8 cellular contexts compared by ENCODE assay signal in the genomic region with DNA sequence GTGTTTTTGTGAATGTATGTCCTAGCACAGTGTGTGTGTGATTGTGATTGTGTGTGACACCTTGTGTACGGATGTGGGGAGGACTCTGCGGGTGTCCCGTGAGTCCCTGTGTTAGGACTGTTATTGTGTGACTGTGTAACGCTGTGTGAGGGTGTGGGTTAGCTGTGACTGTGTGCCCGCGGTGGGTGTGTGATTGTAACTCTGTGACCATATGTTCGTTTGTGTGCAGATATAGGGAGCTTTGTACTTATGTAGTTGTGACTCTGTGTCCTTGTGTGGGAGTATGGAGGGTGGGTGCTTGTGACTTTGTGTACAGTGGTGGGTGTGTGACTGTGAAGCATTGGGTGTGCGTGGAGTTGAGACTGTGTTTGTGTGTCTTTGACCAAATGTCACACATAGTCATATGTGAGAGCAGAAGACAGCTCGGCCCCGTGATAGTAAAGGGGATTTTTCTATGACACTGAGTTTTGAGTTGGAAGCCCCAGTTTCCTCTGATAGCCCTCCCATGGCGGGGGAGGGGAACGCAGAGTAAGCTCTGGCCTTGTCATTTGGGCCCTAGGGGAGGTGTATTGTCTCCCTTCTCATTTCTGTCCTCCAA. TPM values are rescaled to one million over a fixed set of nuclear protein-coding genes. Genes with fewer than 3 reads are reported as not detected.
DNase-seq lines count a peak whose midpoint lies in the region; ATAC-seq and TF ChIP-seq lines count a peak whose summit lies in the region.

No MANE protein-coding gene starts in this region.

- no peak overlapping the region for H3K18ac ChIP-seq in mesendoderm (ENCODE audit: low read length)

- H3K4me1 ChIP-seq in GM23338 (ENCODE audit: insufficient read depth): peaks cover 15% of the 10 kb centered on the region
- H3K4me1 ChIP-seq in mesendoderm (ENCODE audit: control insufficient read depth, low read depth, low read length): peaks cover 4% of the 10 kb centered on the region

- H3K4me3 ChIP-seq in GM12875 (ENCODE audit: low read depth, low read length): peak overlapping the region; percentile 57
- H3K4me3 ChIP-seq in GM23338: peak overlapping the region; percentile 74
- H3K4me3 ChIP-seq in mesendoderm (ENCODE audit: low read length): peak overlapping the region; percentile 84

- peaks cover 9% of the 10 kb centered on the region for H4K20me1 ChIP-seq in GM23338 (replicated peaks; ENCODE audit: insufficient read depth)

- peaks cover 55% of the 10 kb centered on the region for H3K36me3 Mint-ChIP-seq in GM23338 (ENCODE audit: low read depth)
- H3K36me3 Mint-ChIP-seq in central memory CD8-positive, alpha-beta T cell (ENCODE audit: insufficient read depth): peaks cover 22% of the 10 kb centered on the region
- peaks cover 62% of the 10 kb centered on the region for H3K36me3 Mint-ChIP-seq in stimulated activated naive CD8-positive, alpha-beta T cell treated with anti-CD3 and anti-CD28 coated beads, Interleukin-15, Interleukin-2, amounts not matched to agents 100 ng/mL and 50 ng/mL, for 24 hours (ENCODE audit: low read depth)

- H3K79me2 ChIP-seq in GM23338 (replicated peaks; ENCODE audit: insufficient read depth) (peaks cover 68% of the 10 kb centered on the region), mesendoderm (ENCODE audit: control insufficient read depth, insufficient read depth, low read length) (peaks cover 26% of the 10 kb centered on the region)

- H3F3A ChIP-seq in GM23338 (replicated peaks; ENCODE audit: low read depth): no peaks in the 10 kb centered on the region

- H3K27ac Mint-ChIP-seq in GM23338: peak overlapping the region; percentile 96
- peak overlapping the region; percentile 95 for H3K27ac Mint-ChIP-seq in central memory CD8-positive, alpha-beta T cell (ENCODE audit: low read depth)
- peak overlapping the region; percentile 99 for H3K27ac Mint-ChIP-seq in stimulated activated naive CD8-positive, alpha-beta T cell treated with anti-CD3 and anti-CD28 coated beads, Interleukin-15, Interleukin-2, amounts not matched to agents 100 ng/mL and 50 ng/mL, for 24 hours

- H3K4me1 Mint-ChIP-seq in GM23338: peaks cover 12% of the 10 kb centered on the region; the same call in 2 of the 3 replicates
- H3K4me1 Mint-ChIP-seq in central memory CD8-positive, alpha-beta T cell: peaks cover 29% of the 10 kb centered on the region
- H3K4me1 Mint-ChIP-seq in stimulated activated naive CD8-positive, alpha-beta T cell treated with anti-CD3 and anti-CD28 coated beads, Interleukin-15, Interleukin-2, amounts not matched to agents 100 ng/mL and 50 ng/mL, for 24 hours (ENCODE audit: low read depth): peaks cover 32% of the 10 kb centered on the region

- ATAC-seq in GM23338: peak; percentile 12
- peak; percentile 41 for ATAC-seq in central memory CD8-positive, alpha-beta T cell (replicated peaks; ENCODE audit: extremely low read depth, poor library complexity, severe bottlenecking)

- peak overlapping the region; percentile 98 for H3K4me3 Mint-ChIP-seq in GM23338
- peak overlapping the region; percentile 97 for H3K4me3 Mint-ChIP-seq in central memory CD8-positive, alpha-beta T cell
- H3K4me3 Mint-ChIP-seq in stimulated activated naive CD8-positive, alpha-beta T cell treated with anti-CD3 and anti-CD28 coated beads, Interleukin-15, Interleukin-2, amounts not matched to agents 100 ng/mL and 50 ng/mL, for 24 hours: peak overlapping the region; percentile 93

- peak overlapping the region; percentile 74 for H2AK5ac ChIP-seq in mesendoderm (ENCODE audit: low read length)

- no peak overlapping the region for H2BK120ac ChIP-seq in mesendoderm (ENCODE audit: low read depth, low read length)

- peaks cover 3% of the 10 kb centered on the region for H3K79me1 ChIP-seq in mesendoderm (ENCODE audit: low read length)

- no peak overlapping the region for H4K8ac ChIP-seq in mesendoderm (ENCODE audit: low read depth, low read length)

- H4K5ac ChIP-seq in mesendoderm (ENCODE audit: low read length): no peak overlapping the region

- no peaks in the 10 kb centered on the region; the same call in 1 of the 2 replicates for H3K9me2 ChIP-seq in GM23338 (ENCODE audit: insufficient read depth)

- H3K27me3 ChIP-seq in GM23338 (ENCODE audit: insufficient read depth) (no peaks in the 10 kb centered on the region), mesendoderm (ENCODE audit: insufficient read depth, low read length, poor library complexity) (no peaks in the 10 kb centered on the region)

- H3K23ac ChIP-seq in mesendoderm (ENCODE audit: low read length): peak overlapping the region; percentile 59

- no peak overlapping the region for H3K4ac ChIP-seq in mesendoderm (ENCODE audit: low read depth, low read length)

- peaks cover 36% of the 10 kb centered on the region for H3K9me3 Mint-ChIP-seq in GM23338
- H3K9me3 Mint-ChIP-seq in central memory CD8-positive, alpha-beta T cell: no peaks in the 10 kb centered on the region
- H3K9me3 Mint-ChIP-seq in stimulated activated naive CD8-positive, alpha-beta T cell treated with anti-CD3 and anti-CD28 coated beads, Interleukin-15, Interleukin-2, amounts not matched to agents 100 ng/mL and 50 ng/mL, for 24 hours: peaks cover 35% of the 10 kb centered on the region

- DNase-seq in GM23338 (ENCODE audit: low spot score) (peak; percentile 58), OCI-M2 (lab: John Stamatoyannopoulos, UW; ENCODE audit: unreplicated experiment) (peak; percentile 95), mesendoderm (peak; percentile 57), AML-193 (lab: John Stamatoyannopoulos, UW) (no peak), NCI-H1694 treated with DMSO at 0.1 percent for 48 hours (lab: John Stamatoyannopoulos, UW) (no peak)
- peak; percentile 16 to 35 for DNase-seq in central memory CD8-positive, alpha-beta T cell (ENCODE audit: low spot score in 2 of 2)

- no peak for TF ChIP-seq CTCF in GM12875 (IDR thresholded peaks at IDR 0.05; ENCODE audit: borderline replicate concordance, insufficient read depth, low read depth, low read length)
- TF ChIP-seq CTCF in GM23338 (conservative IDR thresholded peaks at IDR 0.05; ENCODE audit: low read depth in 2 of 2): no peak

- H3K36me3 ChIP-seq in GM23338 (ENCODE audit: insufficient read depth) (peaks cover 6% of the 10 kb centered on the region; the same call in 1 of the 2 replicates), mesendoderm (ENCODE audit: control insufficient read depth, insufficient read depth, low read length) (no peaks in the 10 kb centered on the region)

- peak overlapping the region; percentile 62; the same call in 1 of the 2 replicates for H3K27ac ChIP-seq in GM23338 (ENCODE audit: low read depth)
- H3K27ac ChIP-seq in mesendoderm (ENCODE audit: low read depth, low read length): no peak overlapping the region

- WGBS in mesendoderm (ENCODE audit: extremely low coverage, insufficient coverage, low lambda C conversion rate): no CpG with 5 or more reads among the region's 12 CpGs

- peak overlapping the region; percentile 78 for H3K9ac ChIP-seq in mesendoderm (ENCODE audit: low read length)

- peaks cover 7% of the 10 kb centered on the region for H3K27me3 Mint-ChIP-seq in GM23338 (ENCODE audit: insufficient read depth, low read depth, poor library complexity)
- no peaks in the 10 kb centered on the region for H3K27me3 Mint-ChIP-seq in central memory CD8-positive, alpha-beta T cell
- H3K27me3 Mint-ChIP-seq in stimulated activated naive CD8-positive, alpha-beta T cell treated with anti-CD3 and anti-CD28 coated beads, Interleukin-15, Interleukin-2, amounts not matched to agents 100 ng/mL and 50 ng/mL, for 24 hours: no peaks in the 10 kb centered on the region

- peak overlapping the region; percentile 8 for H2BK5ac ChIP-seq in mesendoderm (ENCODE audit: low read length)

- H3K4me2 ChIP-seq in GM23338: peak overlapping the region; percentile 86
- peak overlapping the region; percentile 97 for H3K4me2 ChIP-seq in mesendoderm (ENCODE audit: low read length)

- peak overlapping the region; percentile 93 for H3K56ac ChIP-seq in mesendoderm (ENCODE audit: low read length)

- no peak overlapping the region for H2BK15ac ChIP-seq in mesendoderm (replicated peaks; ENCODE audit: low read depth)

- H2AFZ ChIP-seq in GM23338: peak overlapping the region; percentile 100

TF ChIP-seq in GM23338, 12 proteins besides CTCF, POLR2A, EP300 and RAD21 (continues in another document):
- TF ChIP-seq JUNB (IDR thresholded peaks at IDR 0.05; ENCODE audit: unreplicated experiment): no peak
- no peak for TF ChIP-seq CREB1 (CRISPR knock-in tag; IDR thresholded peaks at IDR 0.05; ENCODE audit: low read depth)
- TF ChIP-seq EZH2phosphoT487 (IDR thresholded peaks at IDR 0.05; ENCODE audit: unreplicated experiment): no peak
- no peak for TF ChIP-seq NANOG (IDR thresholded peaks at IDR 0.05; ENCODE audit: borderline replicate concordance)
- TF ChIP-seq POLR2AphosphoS5 (IDR thresholded peaks at IDR 0.05; ENCODE audit: low read depth): no peak

RNA-seq across cellular contexts. Expression of gene ZNF260, which starts 0.9 kb away (rescaled TPM):
- 32.6 and 35.9 TPM in 2 replicates for total RNA-seq in GM23338 (2014; rRNA removed; shearing (Covaris generic))
- 19.4 and 26.8 TPM in 2 replicates for polyA plus RNA-seq in GM23338 (2016; fragmentation: Nextera tagmentation; extraction: Ambion mirVana)
- 16.3 TPM for polyA plus RNA-seq in mesendoderm (2013, experiment 1 of 2)
- 16.2 TPM for polyA plus RNA-seq in mesendoderm (2013, experiment 2 of 2)

RNA-seq across cellular contexts. Expression of gene ZNF566, which starts 39.7 kb away (rescaled TPM):
- 18.0 and 22.8 TPM in 2 replicates for total RNA-seq in GM23338 (2014; rRNA removed; shearing (Covaris generic))
- polyA plus RNA-seq in GM23338 (2016; fragmentation: Nextera tagmentation; extraction: Ambion mirVana): 8.5 and 11.9 TPM in 2 replicates
- polyA plus RNA-seq in mesendoderm (2013, experiment 1 of 2): 7.5 TPM
- 7.4 TPM for polyA plus RNA-seq in mesendoderm (2013, experiment 2 of 2)

RNA-seq across cellular contexts. Expression of gene ZNF529, which starts 44.1 kb away (rescaled TPM):
- total RNA-seq in GM23338 (2014; rRNA removed; shearing (Covaris generic)): 12.8 and 16.5 TPM in 2 replicates
- 6.1 and 9.2 TPM in 2 replicates for polyA plus RNA-seq in GM23338 (2016; fragmentation: Nextera tagmentation; extraction: Ambion mirVana)
- polyA plus RNA-seq in mesendoderm (2013, experiment 1 of 2): 7.5 TPM
- 7.7 TPM for polyA plus RNA-seq in mesendoderm (2013, experiment 2 of 2)

Comparison
In these comparisons a context has a peak if more than half of its experiments do, and no peak if none do; other contexts are left out.
1. DNase-seq: peak in GM23338 (single experiment), OCI-M2 (single experiment), central memory CD8-positive, alpha-beta T cell (2 of 2) and mesendoderm (single experiment); none in AML-193 (0 of 2) and NCI-H1694 treated with DMSO at 0.1 percent for 48 hours (single experiment).
2. Peak in every context shown above with its lines, with median percentiles within 50 percentile points of each other: H3K4me3 ChIP-seq, H3K27ac Mint-ChIP-seq and H3K4me3 Mint-ChIP-seq.